18 cellular contexts compared by ENCODE assay signal in genomic region chr2:152443771-152444170, GRCh38.
DNase-seq lines count a peak whose midpoint lies in the region; ATAC-seq and TF ChIP-seq lines count a peak whose summit lies in the region.
"Had no signal": no experiment of that assay in that cellular context is flagged by ENCODE, and none has a peak within 500 bp of the region (broad histone marks: within the 10 kb centered on the region; RNA-seq: fewer than 3 reads in every experiment).

No MANE protein-coding gene starts in this region.

- H3K4me3 Mint-ChIP-seq in nephron, result no peak overlapping the region
- H3K4me3 Mint-ChIP-seq: activated T-cell treated with anti-CD3 and anti-CD28 coated beads, Interleukin-2, amount 50 U/mL, for 4 hours; CD14-positive monocyte had no signal

- no peaks in the 10 kb centered on the region for H3K36me3 ChIP-seq in heart right ventricle
- H3K36me3 ChIP-seq in right atrium auricular region, result no peaks in the 10 kb centered on the region
- H3K36me3 ChIP-seq in testis (ENCODE audit: low read depth, missing control alignments), result no peaks in the 10 kb centered on the region
- H3K36me3 ChIP-seq: upper lobe of right lung had no signal

- H3K27ac Mint-ChIP-seq in nephron, result peak overlapping the region; percentile 17 to 48 (median 37)

- H3K4me1 Mint-ChIP-seq in nephron, result peaks cover 67% of the 10 kb centered on the region
- H3K4me1 Mint-ChIP-seq: CD14-positive monocyte had no signal

- TF ChIP-seq CTCF in heart right ventricle (IDR thresholded peaks at IDR 0.05) (no peak), right atrium auricular region (IDR thresholded peaks at IDR 0.05) (no peak), fibroblast of mammary gland (conservative IDR thresholded peaks at IDR 0.05; ENCODE audit: control insufficient read depth, insufficient read depth, low read depth, low read length) (no peak), nephron (IDR thresholded peaks at IDR 0.05; ENCODE audit: unreplicated experiment in 3 of 3) (no peak), testis (IDR thresholded peaks at IDR 0.05) (no peak)

- no peaks in the 10 kb centered on the region for H3K36me3 Mint-ChIP-seq in nephron (ENCODE audit: low read depth)
- H3K36me3 Mint-ChIP-seq: CD14-positive monocyte had no signal

- H3K4me3 ChIP-seq in heart right ventricle (no peak overlapping the region), right atrium auricular region (no peak overlapping the region), fibroblast of mammary gland (ENCODE audit: control insufficient read depth, low read depth, low read length) (no peak overlapping the region), testis (no peak overlapping the region)
- H3K4me3 ChIP-seq: upper lobe of right lung had no signal

- 69 to 77% methylated on average over 6 of the region's 6 CpGs for WGBS in heart right ventricle, 2 donors
- 64 to 67% methylated on average over 6 of the region's 6 CpGs for WGBS in testis, 2 donors

- H3K27ac ChIP-seq in heart right ventricle (peak overlapping the region in 2 of 10 donors; percentile 51 to 62), right atrium auricular region (no peak overlapping the region), testis (peak overlapping the region in 1 of 2 donors; percentile 14)
- H3K27ac ChIP-seq: parathyroid adenoma, upper lobe of right lung had no signal

- DNase-seq in heart right ventricle (no peak), right atrium auricular region (ENCODE audit: low spot score) (no peak), fibroblast of mammary gland (ENCODE audit: low read depth) (peak; percentile 89), testis (peak; percentile 65), GF-D8 (lab: John Stamatoyannopoulos, UW) (no peak)
- DNase-seq in activated CD4-positive, alpha-beta T cell treated with anti-CD3 and anti-CD28 coated beads, Interleukin-2, amount 50 U/mL, for 4 hours, result no peak
- DNase-seq: 8988T; activated CD4-positive, alpha-beta T cell treated with anti-CD3 and anti-CD28 coated beads, Interleukin-2, amount 50 U/mL, for 48 hours; activated T-cell treated with anti-CD3 and anti-CD28 coated beads, Interleukin-2, amount 50 U/mL, for 4 hours; cerebellar nuclear complex; NCI-H187 treated with DMSO at 0.1 percent for 48 hours; SK-N-SH; stimulated activated naive CD4-positive, alpha-beta T cell; upper lobe of right lung had no signal

- ATAC-seq in heart right ventricle, result peak in 6 of 8 donors; percentile 27 to 68 (median 36)
- no peak for ATAC-seq in GM18520 (IDR thresholded peaks at IDR 0.05; ENCODE audit: unreplicated experiment)
- ATAC-seq: activated T-cell treated with anti-CD3 and anti-CD28 coated beads, Interleukin-2, amount 50 U/mL, for 4 hours had no signal

- H3K9me3 ChIP-seq in heart right ventricle (no peaks in the 10 kb centered on the region), right atrium auricular region (no peaks in the 10 kb centered on the region), testis (no peaks in the 10 kb centered on the region)
- H3K9me3 ChIP-seq: SK-N-SH, upper lobe of right lung had no signal

- peaks cover 0 to 55% (median 26%) of the 10 kb centered on the region in 9 donors for H3K4me1 ChIP-seq in heart right ventricle
- H3K4me1 ChIP-seq in right atrium auricular region, result peaks cover 0 to 23% of the 10 kb centered on the region in 2 donors
- peaks cover 8% of the 10 kb centered on the region for H3K4me1 ChIP-seq in testis

- intact Hi-C loops in heart right ventricle (cut with DNase I), result no loop called here
- intact Hi-C loops in testis (cut with DNase I; ENCODE audit: low total_unique reads), result no loop called here

- no peaks in the 10 kb centered on the region for H3K9me3 Mint-ChIP-seq in nephron
- H3K9me3 Mint-ChIP-seq: activated T-cell treated with anti-CD3 and anti-CD28 coated beads, Interleukin-2, amount 50 U/mL, for 4 hours; CD14-positive monocyte had no signal

- H3K27me3 ChIP-seq in heart right ventricle (no peaks in the 10 kb centered on the region), right atrium auricular region (no peaks in the 10 kb centered on the region), testis (no peaks in the 10 kb centered on the region)
- H3K27me3 ChIP-seq: upper lobe of right lung had no signal

- TF ChIP-seq POLR2A in testis (IDR thresholded peaks at IDR 0.05), result no peak

- no peaks in the 10 kb centered on the region for H3K27me3 Mint-ChIP-seq in nephron (ENCODE audit: low read depth)

Comparison
In these comparisons a context has a peak if more than half of its experiments do, and no peak if none do; other contexts are left out.
1. DNase-seq: peak in fibroblast of mammary gland (single experiment) and testis (single experiment); none in heart right ventricle (0 of 2), right atrium auricular region (single experiment), GF-D8 (single experiment) and activated CD4-positive, alpha-beta T cell treated with anti-CD3 and anti-CD28 coated beads, Interleukin-2, amount 50 U/mL, for 4 hours (0 of 2).